ENCODE assay signal across 25 cellular contexts in the genomic region with DNA sequence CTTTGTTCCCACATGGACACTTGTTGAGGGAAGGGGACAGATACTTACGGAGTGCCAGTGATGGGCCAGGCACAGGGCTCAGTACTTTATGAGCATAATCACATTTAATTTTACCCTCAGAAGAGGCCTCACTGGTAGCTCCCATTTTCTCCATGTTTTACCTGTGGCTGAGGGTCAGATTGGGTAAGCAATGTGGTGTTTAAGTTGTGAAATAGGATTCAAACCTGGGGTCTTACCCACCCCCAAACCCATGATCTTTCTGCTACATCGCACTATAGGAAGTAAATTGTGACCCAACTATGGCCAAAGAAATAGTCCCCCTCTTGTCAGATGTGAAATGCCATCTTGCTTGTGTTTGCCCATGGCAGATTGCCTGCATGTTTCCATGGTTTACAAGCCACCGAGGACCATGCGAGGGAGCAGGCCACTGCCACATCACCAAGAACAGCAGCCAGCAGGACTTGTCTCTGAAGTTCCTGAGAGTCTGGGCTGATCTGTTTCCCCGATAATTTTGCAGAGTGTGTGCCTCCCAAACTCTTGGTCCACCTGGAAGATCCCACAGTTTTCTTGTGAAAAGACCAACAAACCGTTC.
"Had no signal": no experiment of that assay in that cellular context is flagged by ENCODE, and none has a peak within 500 bp of the region (broad histone marks: within the 10 kb centered on the region; RNA-seq: fewer than 3 reads in every experiment).

No MANE protein-coding gene starts in this region.

- H3K27me3 ChIP-seq: pancreas had no signal

- H3K4me3 Mint-ChIP-seq: activated CD4-positive, alpha-beta memory T cell treated with anti-CD3 and anti-CD28 coated beads, Interleukin-2, amount 10 ng/mL, durations not matched to agents 7 days and 5 days; activated naive CD4-positive, alpha-beta T cell treated with anti-CD3 and anti-CD28 coated beads for 36 hours; activated naive CD8-positive, alpha-beta T cell treated with anti-CD3 and anti-CD28 coated beads, Interleukin-2, amount 10 ng/mL, durations not matched to agents 7 days and 5 days; activated T-cell treated with anti-CD3 and anti-CD28 coated beads, Interleukin-2, amount 50 U/mL, for 72 hours; natural killer cell; stimulated activated effector memory CD8-positive, alpha-beta T cell treated with anti-CD3 and anti-CD28 coated beads, Interleukin-12 subunit alpha, Interleukin-12 subunit beta, amount 100 ng/mL, for 72 hours; stimulated activated naive CD8-positive, alpha-beta T cell treated with anti-CD3 and anti-CD28 coated beads, Interleukin-15, amount 100 ng/mL, for 72 hours; T-helper 17 cell had no signal

- H3K27ac Mint-ChIP-seq: activated CD4-positive, alpha-beta memory T cell treated with anti-CD3 and anti-CD28 coated beads, Interleukin-2, amount 10 ng/mL, durations not matched to agents 7 days and 5 days; activated naive CD4-positive, alpha-beta T cell treated with anti-CD3 and anti-CD28 coated beads for 36 hours; activated naive CD8-positive, alpha-beta T cell treated with anti-CD3 and anti-CD28 coated beads, Interleukin-2, amount 10 ng/mL, durations not matched to agents 7 days and 5 days; activated T-cell treated with anti-CD3 and anti-CD28 coated beads, Interleukin-2, amount 50 U/mL, for 72 hours; natural killer cell; stimulated activated effector memory CD8-positive, alpha-beta T cell treated with anti-CD3 and anti-CD28 coated beads, Interleukin-12 subunit alpha, Interleukin-12 subunit beta, amount 100 ng/mL, for 72 hours; stimulated activated naive CD8-positive, alpha-beta T cell treated with anti-CD3 and anti-CD28 coated beads, Interleukin-15, amount 100 ng/mL, for 72 hours; T-helper 17 cell had no signal

- ATAC-seq: activated T-cell treated with anti-CD3 and anti-CD28 coated beads, Interleukin-2, amount 50 U/mL, for 72 hours; left lung; natural killer cell; pancreas; right cardiac atrium; stimulated activated effector memory CD8-positive, alpha-beta T cell treated with anti-CD3 and anti-CD28 coated beads, Interleukin-12 subunit alpha, Interleukin-12 subunit beta, amount 100 ng/mL, for 72 hours; stimulated activated naive CD8-positive, alpha-beta T cell treated with anti-CD3 and anti-CD28 coated beads, Interleukin-15, amount 100 ng/mL, for 72 hours; T-helper 17 cell had no signal

- H3K9me3 ChIP-seq: left lung, neutrophil, pancreas, tibial artery had no signal

- H3K9me3 Mint-ChIP-seq: activated CD4-positive, alpha-beta memory T cell treated with anti-CD3 and anti-CD28 coated beads, Interleukin-2, amount 10 ng/mL, durations not matched to agents 7 days and 5 days; activated naive CD4-positive, alpha-beta T cell treated with anti-CD3 and anti-CD28 coated beads for 36 hours; activated naive CD8-positive, alpha-beta T cell treated with anti-CD3 and anti-CD28 coated beads, Interleukin-2, amount 10 ng/mL, durations not matched to agents 7 days and 5 days; activated T-cell treated with anti-CD3 and anti-CD28 coated beads, Interleukin-2, amount 50 U/mL, for 72 hours; natural killer cell; stimulated activated effector memory CD8-positive, alpha-beta T cell treated with anti-CD3 and anti-CD28 coated beads, Interleukin-12 subunit alpha, Interleukin-12 subunit beta, amount 100 ng/mL, for 72 hours; stimulated activated naive CD8-positive, alpha-beta T cell treated with anti-CD3 and anti-CD28 coated beads, Interleukin-15, amount 100 ng/mL, for 72 hours had no signal

- H3K36me3 ChIP-seq: cardiac muscle cell, left lung, neutrophil, pancreas, tibial artery had no signal

- FAIRE-seq: endometrium, pancreas had no signal

- H3K36me3 Mint-ChIP-seq: activated naive CD8-positive, alpha-beta T cell treated with anti-CD3 and anti-CD28 coated beads, Interleukin-2, amount 10 ng/mL, durations not matched to agents 7 days and 5 days; natural killer cell; stimulated activated effector memory CD8-positive, alpha-beta T cell treated with anti-CD3 and anti-CD28 coated beads, Interleukin-12 subunit alpha, Interleukin-12 subunit beta, amount 100 ng/mL, for 72 hours had no signal

- H3K4me1 ChIP-seq: left lung, pancreas, tibial artery had no signal

- H3K27ac ChIP-seq: cardiac muscle cell, left lung, neutrophil, pancreas, skin epidermis, tibial artery had no signal

- H3K4me3 ChIP-seq: cardiac muscle cell, left lung, lung, pancreas, skin epidermis, tibial artery had no signal

- H3K4me1 Mint-ChIP-seq: natural killer cell; stimulated activated effector memory CD8-positive, alpha-beta T cell treated with anti-CD3 and anti-CD28 coated beads, Interleukin-12 subunit alpha, Interleukin-12 subunit beta, amount 100 ng/mL, for 72 hours; T-helper 17 cell had no signal

- DNase-seq: activated CD4-positive, alpha-beta memory T cell treated with anti-CD3 and anti-CD28 coated beads, Interleukin-2, amount 10 ng/mL, durations not matched to agents 7 days and 5 days; activated CD4-positive, alpha-beta T cell treated with anti-CD3 and anti-CD28 coated beads for 48 hours; activated CD4-positive, CD25-positive, alpha-beta regulatory T cell; activated effector memory CD4-positive, alpha-beta T cell treated with Interleukin-2 at 50 U/mL for 16 hours; activated naive CD4-positive, alpha-beta T cell treated with anti-CD3 and anti-CD28 coated beads for 36 hours; activated naive CD8-positive, alpha-beta T cell treated with anti-CD3 and anti-CD28 coated beads, Interleukin-2, amount 10 ng/mL, durations not matched to agents 7 days and 5 days; activated T-cell treated with anti-CD3 and anti-CD28 coated beads, Interleukin-2, amount 50 U/mL, for 72 hours; amygdala; cortex of kidney; foreskin fibroblast; kidney glomerular epithelial cell; left lung; natural killer cell; pancreas; stimulated activated CD4-positive, alpha-beta T cell treated with anti-CD3 and anti-CD28 coated beads, Interleukin-2, amount 100 ng/mL, for 24 hours; stimulated activated naive CD8-positive, alpha-beta T cell treated with anti-CD3 and anti-CD28 coated beads, Interleukin-15, amount 100 ng/mL, for 72 hours; T-helper 17 cell; tibial artery had no signal
